In genomic region chr7:98305951-98306535, GRCh38 we compare ENCODE assay signal across 1 cellular context.
TF ChIP-seq lines count a peak whose summit lies in the region.

No MANE protein-coding gene starts in this region.

TF ChIP-seq in WTC11, 78 proteins besides CTCF, POLR2A, EP300 and RAD21 (continued from another document):
- no peak for TF ChIP-seq AR (CRISPR knock-in tag; IDR thresholded peaks at IDR 0.05)
- no peak for TF ChIP-seq SMAD4 (CRISPR knock-in tag; IDR thresholded peaks at IDR 0.05)
- TF ChIP-seq FOXP4 (CRISPR knock-in tag; IDR thresholded peaks at IDR 0.05) = no peak
- no peak for TF ChIP-seq ARID4B (CRISPR knock-in tag; IDR thresholded peaks at IDR 0.05; ENCODE audit: borderline replicate concordance)
- TF ChIP-seq ZNF317 (CRISPR knock-in tag; IDR thresholded peaks at IDR 0.05; ENCODE audit: borderline replicate concordance, low read depth) = no peak
- TF ChIP-seq ETV6 (CRISPR knock-in tag; IDR thresholded peaks at IDR 0.05) = no peak
- TF ChIP-seq MXD4 (CRISPR knock-in tag; IDR thresholded peaks at IDR 0.05; ENCODE audit: borderline replicate concordance) = no peak
